In genomic region chr3:17207979-17208378, GRCh38 we compare ENCODE assay signal across 1 cellular context.
TF ChIP-seq lines count a peak whose summit lies in the region.

No MANE protein-coding gene starts in this region.

TF ChIP-seq in K562, 482 proteins besides CTCF, POLR2A, EP300 and RAD21:
- no peak for TF ChIP-seq ZNF717 (CRISPR knock-in tag; IDR thresholded peaks at IDR 0.05)
- TF ChIP-seq MEIS2 (IDR thresholded peaks at IDR 0.05; ENCODE audit: partially characterized antibody): no peak
- no peak for TF ChIP-seq ZNF699 (CRISPR knock-in tag; IDR thresholded peaks at IDR 0.05; ENCODE audit: insufficient replicate concordance)
- no peak for TF ChIP-seq POLR2AphosphoS5 (IDR thresholded peaks at IDR 0.05; ENCODE audit: control insufficient read depth, insufficient read depth, low read depth, low read length)
- TF ChIP-seq FOXA3 (CRISPR knock-in tag; conservative IDR thresholded peaks at IDR 0.05 in 1 of 2, IDR thresholded peaks at IDR 0.05 in 1 of 2): no peak
- TF ChIP-seq, protein P1, sequence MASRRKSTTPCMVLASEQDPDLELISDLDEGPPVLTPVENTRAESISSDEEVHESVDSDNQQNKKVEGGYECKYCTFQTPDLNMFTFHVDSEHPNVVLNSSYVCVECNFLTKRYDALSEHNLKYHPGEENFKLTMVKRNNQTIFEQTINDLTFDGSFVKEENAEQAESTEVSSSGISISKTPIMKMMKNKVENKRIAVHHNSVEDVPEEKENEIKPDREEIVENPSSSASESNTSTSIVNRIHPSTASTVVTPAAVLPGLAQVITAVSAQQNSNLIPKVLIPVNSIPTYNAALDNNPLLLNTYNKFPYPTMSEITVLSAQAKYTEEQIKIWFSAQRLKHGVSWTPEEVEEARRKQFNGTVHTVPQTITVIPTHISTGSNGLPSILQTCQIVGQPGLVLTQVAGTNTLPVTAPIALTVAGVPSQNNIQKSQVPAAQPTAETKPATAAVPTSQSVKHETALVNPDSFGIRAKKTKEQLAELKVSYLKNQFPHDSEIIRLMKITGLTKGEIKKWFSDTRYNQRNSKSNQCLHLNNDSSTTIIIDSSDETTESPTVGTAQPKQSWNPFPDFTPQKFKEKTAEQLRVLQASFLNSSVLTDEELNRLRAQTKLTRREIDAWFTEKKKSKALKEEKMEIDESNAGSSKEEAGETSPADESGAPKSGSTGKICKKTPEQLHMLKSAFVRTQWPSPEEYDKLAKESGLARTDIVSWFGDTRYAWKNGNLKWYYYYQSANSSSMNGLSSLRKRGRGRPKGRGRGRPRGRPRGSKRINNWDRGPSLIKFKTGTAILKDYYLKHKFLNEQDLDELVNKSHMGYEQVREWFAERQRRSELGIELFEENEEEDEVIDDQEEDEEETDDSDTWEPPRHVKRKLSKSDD (conservative IDR thresholded peaks at IDR 0.05; ENCODE audit: low read length): no peak
- TF ChIP-seq ILK (tag; IDR thresholded peaks at IDR 0.05; ENCODE audit: borderline replicate concordance, low read depth): no peak
- TF ChIP-seq YBX1 (IDR thresholded peaks at IDR 0.05): no peak
- TF ChIP-seq FUS (optimal IDR thresholded peaks at IDR 0.05; ENCODE audit: low read depth, low read length): no peak
- TF ChIP-seq ZFX (CRISPR knock-in tag; IDR thresholded peaks at IDR 0.05): no peak
- TF ChIP-seq HDAC8 (tag; IDR thresholded peaks at IDR 0.05): no peak
- TF ChIP-seq GABPA (tag; conservative IDR thresholded peaks at IDR 0.05; ENCODE audit: low read depth): no peak
- no peak for TF ChIP-seq ZNF318 (IDR thresholded peaks at IDR 0.05; ENCODE audit: borderline replicate concordance in 1 of 2, low read depth in 1 of 2)
- no peak for TF ChIP-seq NFE2L1 (tag; IDR thresholded peaks at IDR 0.05; ENCODE audit: borderline replicate concordance, low read depth)
- no peak for TF ChIP-seq SAP30 (IDR thresholded peaks at IDR 0.05; ENCODE audit: borderline replicate concordance, insufficient read depth, low read depth, low read length, poor library complexity, severe bottlenecking)
